ENCODE assay signal across 16 cellular contexts in the genomic region with DNA sequence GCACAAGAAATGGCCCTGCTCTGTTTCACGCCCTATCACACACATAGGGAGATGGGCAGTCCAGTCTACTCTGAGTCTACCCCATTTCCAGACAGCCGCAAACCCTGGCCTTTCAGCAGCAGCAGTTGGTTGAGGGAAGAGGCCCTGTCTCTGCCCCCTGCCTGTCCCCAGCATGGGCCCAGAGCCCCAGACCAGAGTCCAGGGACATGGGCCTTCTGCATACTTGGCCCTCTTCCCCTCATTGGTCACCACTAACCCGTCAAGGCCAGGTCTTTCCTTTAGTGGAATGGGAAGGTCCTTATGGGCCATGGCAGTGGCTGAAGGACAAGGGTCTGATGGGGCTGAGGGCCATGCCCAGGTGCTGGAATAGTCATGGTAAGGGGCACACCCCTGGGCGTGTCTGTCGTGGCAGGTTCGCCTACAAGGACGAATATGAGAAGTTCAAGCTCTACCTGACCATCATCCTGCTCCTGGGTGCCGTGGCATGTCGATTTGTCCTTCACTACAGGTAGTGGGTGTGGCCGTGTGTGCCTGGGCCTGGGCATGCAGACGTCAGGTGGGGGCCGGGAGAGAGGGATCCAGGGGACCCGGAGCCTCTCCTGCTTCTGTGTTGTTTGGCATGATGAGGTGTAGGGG.
"Had no signal": no experiment of that assay in that cellular context is flagged by ENCODE, and none has a peak within 500 bp of the region (broad histone marks: within the 10 kb centered on the region; RNA-seq: fewer than 3 reads in every experiment).

No MANE protein-coding gene starts in this region.

- H3K4me3 Mint-ChIP-seq: activated naive CD8-positive, alpha-beta T cell; activated T-cell treated with anti-CD3 and anti-CD28 coated beads, Interleukin-2, amount 50 U/mL, for 72 hours; mesothelial cell of epicardium had no signal

- DNase-seq: activated CD4-positive, CD25-positive, alpha-beta regulatory T cell treated with anti-CD3 and anti-CD28 coated beads, Interleukin-2, amount 50 U/mL, for 72 hours; activated CD8-positive, alpha-beta memory T cell treated with anti-CD3 and anti-CD28 coated beads, Interleukin-2, amount 50 U/mL, for 4 hours; activated gamma-delta T cell treated with Interleukin-2 at 50 U/mL for 16 hours; activated T-cell treated with anti-CD3 and anti-CD28 coated beads, Interleukin-2, amount 50 U/mL, for 72 hours; amygdala; hypothalamus; retina; stimulated activated naive CD4-positive, alpha-beta T cell had no signal

- H3K9me3 Mint-ChIP-seq: activated T-cell treated with anti-CD3 and anti-CD28 coated beads, Interleukin-2, amount 50 U/mL, for 72 hours; mesothelial cell of epicardium had no signal

- FAIRE-seq: frontal cortex, keratinocyte had no signal

- H3K27me3 Mint-ChIP-seq: activated naive CD8-positive, alpha-beta T cell had no signal

- H3K27ac Mint-ChIP-seq: activated naive CD8-positive, alpha-beta T cell; activated T-cell treated with anti-CD3 and anti-CD28 coated beads, Interleukin-2, amount 50 U/mL, for 72 hours; mesothelial cell of epicardium had no signal

- H3K4me3 ChIP-seq: coronary artery, lung, SK-N-MC had no signal

- ATAC-seq: activated T-cell treated with anti-CD3 and anti-CD28 coated beads, Interleukin-2, amount 50 U/mL, for 72 hours; left lobe of liver had no signal

- H3K27ac ChIP-seq: coronary artery, SK-N-MC had no signal
